ENCODE assay signal across 1 cellular context in genomic region chr9:37079370-37080164, GRCh38.
TF ChIP-seq lines count a peak whose summit lies in the region.

No MANE protein-coding gene starts in this region.

TF ChIP-seq in HepG2, 621 proteins besides CTCF, POLR2A, EP300 and RAD21 (continued from another document and continues in another):
- TF ChIP-seq IRF9 (CRISPR knock-in tag; IDR thresholded peaks at IDR 0.05; ENCODE audit: borderline replicate concordance) (peak; percentile 99), EHMT2 (IDR thresholded peaks at IDR 0.05; ENCODE audit: borderline replicate concordance, low read depth, low read length) (peak; percentile 50; the same call in 1 of the 2 replicates), ZNF512 (CRISPR knock-in tag; IDR thresholded peaks at IDR 0.05) (no peak), ZSCAN25 (CRISPR knock-in tag; IDR thresholded peaks at IDR 0.05) (peak; percentile 73; the same call in 1 of the 2 replicates), ESRRA (CRISPR knock-in tag; IDR thresholded peaks at IDR 0.05; ENCODE audit: low read depth) (peak; percentile 70; the same call in 1 of the 2 replicates), ADNP (CRISPR knock-in tag; IDR thresholded peaks at IDR 0.05) (no peak), RCOR2 (CRISPR knock-in tag; IDR thresholded peaks at IDR 0.05) (no peak), ZNF652 (CRISPR knock-in tag; IDR thresholded peaks at IDR 0.05; ENCODE audit: borderline replicate concordance, low read depth) (peak; percentile 65; the same call in 1 of the 2 replicates), TCF7 (IDR thresholded peaks at IDR 0.05; ENCODE audit: low read depth) (no peak), ZNF577 (CRISPR knock-in tag; IDR thresholded peaks at IDR 0.05; ENCODE audit: borderline replicate concordance, low read depth) (peak; percentile 97; the same call in 1 of the 2 replicates), NR1H2 (CRISPR knock-in tag; IDR thresholded peaks at IDR 0.05; ENCODE audit: borderline replicate concordance, low read depth) (peak; percentile 98), NFIC (IDR thresholded peaks at IDR 0.05; ENCODE audit: low read length) (no peak), NCOA5 (CRISPR knock-in tag; IDR thresholded peaks at IDR 0.05) (no peak), ZSCAN20 (CRISPR knock-in tag; IDR thresholded peaks at IDR 0.05; ENCODE audit: borderline replicate concordance) (no peak; the same call in 1 of the 2 replicates), KDM2A (CRISPR knock-in tag; IDR thresholded peaks at IDR 0.05; ENCODE audit: borderline replicate concordance, low read depth) (peak; percentile 91), ETV6 (CRISPR knock-in tag; conservative IDR thresholded peaks at IDR 0.05) (peak; percentile 97), TP53 (CRISPR knock-in tag; conservative IDR thresholded peaks at IDR 0.05) (0 out of 2 replicates have a peak, but pooled peaks have one; percentile 40), JUNB (CRISPR knock-in tag; IDR thresholded peaks at IDR 0.05; ENCODE audit: borderline replicate concordance) (peak; percentile 91), HNRNPH1 (optimal IDR thresholded peaks at IDR 0.05; ENCODE audit: low read depth, low read length) (no peak), ZNF142 (CRISPR knock-in tag; IDR thresholded peaks at IDR 0.05) (peak; percentile 92), FOXP1 (IDR thresholded peaks at IDR 0.05) (no peak), FOXP1 (CRISPR knock-in tag; IDR thresholded peaks at IDR 0.05) (no peak), SYNCRIP (IDR thresholded peaks at IDR 0.05; ENCODE audit: insufficient read depth, low read depth, low read length) (no peak), ZNF562 (CRISPR knock-in tag; IDR thresholded peaks at IDR 0.05; ENCODE audit: borderline replicate concordance) (peak; percentile 97), HDAC1 (CRISPR knock-in tag; IDR thresholded peaks at IDR 0.05) (peak; percentile 89), KLF13 (CRISPR knock-in tag; IDR thresholded peaks at IDR 0.05) (peak; percentile 97; the same call in 1 of the 2 replicates), ZNF550 (CRISPR knock-in tag; IDR thresholded peaks at IDR 0.05; ENCODE audit: borderline replicate concordance) (0 out of 2 replicates have a peak, but pooled peaks have one; percentile 84), ZNF281 (CRISPR knock-in tag; IDR thresholded peaks at IDR 0.05; ENCODE audit: borderline replicate concordance) (peak; percentile 79; the same call in 1 of the 2 replicates), REST (IDR thresholded peaks at IDR 0.05; ENCODE audit: borderline replicate concordance in 1 of 2, low read depth in 1 of 2, low read length in 2 of 2) (peak in 1 of 2 experiments; percentile 65; a peak in 1 of 4 replicates), HIVEP1 (CRISPR knock-in tag; IDR thresholded peaks at IDR 0.05) (peak; percentile 98), ATF3 (CRISPR knock-in tag; IDR thresholded peaks at IDR 0.05) (peak; percentile 73), CBX1 (IDR thresholded peaks at IDR 0.05; ENCODE audit: low read depth) (peak; percentile 93), ZNF414 (CRISPR knock-in tag; IDR thresholded peaks at IDR 0.05) (no peak; the same call in 1 of the 2 replicates), ZNF513 (CRISPR knock-in tag; conservative IDR thresholded peaks at IDR 0.05) (no peak), IKZF1 (IDR thresholded peaks at IDR 0.05) (no peak), ONECUT2 (CRISPR knock-in tag; IDR thresholded peaks at IDR 0.05) (peak; percentile 77), PPARG (CRISPR knock-in tag; conservative IDR thresholded peaks at IDR 0.05) (peak; percentile 78), ZEB1 (IDR thresholded peaks at IDR 0.05; ENCODE audit: insufficient replicate concordance, low read depth) (peak; percentile 57), XRCC5 (optimal IDR thresholded peaks at IDR 0.05; ENCODE audit: low read length) (peak; percentile 24), ZNF761 (CRISPR knock-in tag; conservative IDR thresholded peaks at IDR 0.05) (peak; percentile 96), ZBTB34 (CRISPR knock-in tag; IDR thresholded peaks at IDR 0.05) (peak; percentile 91), HNF4A (CRISPR knock-in tag; IDR thresholded peaks at IDR 0.05) (peak; percentile 19; the same call in 1 of the 2 replicates), HNRNPK (IDR thresholded peaks at IDR 0.05; ENCODE audit: low read depth, low read length, poor library complexity, severe bottlenecking) (peak; percentile 41), ZKSCAN5 (CRISPR knock-in tag; IDR thresholded peaks at IDR 0.05) (peak; percentile 58; the same call in 1 of the 2 replicates), ZNF724P (CRISPR knock-in tag; IDR thresholded peaks at IDR 0.05; ENCODE audit: borderline replicate concordance) (peak; percentile 95; the same call in 1 of the 2 replicates), ZSCAN12 (CRISPR knock-in tag; IDR thresholded peaks at IDR 0.05) (peak; percentile 97)
